ENCODE assay signal across 1 cellular context in the genomic region with DNA sequence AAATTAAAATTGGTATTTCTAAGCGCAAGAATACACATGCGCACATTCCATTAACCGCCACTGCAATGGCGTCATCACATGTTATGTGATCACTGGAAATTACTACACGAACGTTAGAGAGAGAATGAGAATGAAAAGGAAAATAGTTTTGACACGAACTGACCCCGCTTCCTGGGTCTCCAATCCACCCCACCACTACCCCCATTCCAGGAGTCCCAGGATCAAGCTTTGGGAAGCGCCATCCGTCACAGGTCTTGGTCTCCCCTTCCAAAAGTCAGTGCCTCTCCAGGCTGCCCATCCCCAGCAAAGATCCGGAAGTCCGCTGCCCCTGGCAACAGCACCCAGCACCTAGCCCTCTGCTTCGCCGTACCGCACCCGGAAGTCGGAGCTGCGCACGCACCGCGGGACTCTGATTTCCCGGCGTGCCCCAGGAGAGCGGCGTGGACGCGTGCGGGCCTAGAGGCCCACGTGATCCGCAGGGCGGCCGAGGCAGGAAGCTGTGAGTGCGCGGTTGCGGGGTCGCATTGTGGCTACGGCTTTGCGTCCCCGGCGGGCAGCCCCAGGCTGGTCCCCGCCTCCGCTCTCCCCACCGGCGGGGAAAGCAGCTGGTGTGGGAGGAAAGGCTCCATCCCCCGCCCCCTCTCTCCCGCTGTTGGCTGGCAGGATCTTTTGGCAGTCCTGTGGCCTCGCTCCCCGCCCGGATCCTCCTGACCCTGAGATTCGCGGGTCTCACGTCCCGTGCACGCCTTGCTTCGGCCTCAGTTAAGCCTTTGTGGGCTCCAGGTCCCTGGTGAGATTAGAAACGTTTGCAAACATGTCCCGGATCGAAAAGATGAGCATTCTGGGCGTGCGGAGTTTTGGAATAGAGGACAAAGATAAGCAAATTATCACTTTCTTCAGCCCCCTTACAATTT.
TF ChIP-seq lines count a peak whose summit lies in the region.

Gene RAD50 (plus strand): TSS at position 467 of the 914 bp plus-strand sequence. CDS start 348 bp downstream, at position 815.

TF ChIP-seq in K562, 482 proteins besides CTCF, POLR2A, EP300 and RAD21 (continued from another document and continues in another):
- TF ChIP-seq, protein P1, sequence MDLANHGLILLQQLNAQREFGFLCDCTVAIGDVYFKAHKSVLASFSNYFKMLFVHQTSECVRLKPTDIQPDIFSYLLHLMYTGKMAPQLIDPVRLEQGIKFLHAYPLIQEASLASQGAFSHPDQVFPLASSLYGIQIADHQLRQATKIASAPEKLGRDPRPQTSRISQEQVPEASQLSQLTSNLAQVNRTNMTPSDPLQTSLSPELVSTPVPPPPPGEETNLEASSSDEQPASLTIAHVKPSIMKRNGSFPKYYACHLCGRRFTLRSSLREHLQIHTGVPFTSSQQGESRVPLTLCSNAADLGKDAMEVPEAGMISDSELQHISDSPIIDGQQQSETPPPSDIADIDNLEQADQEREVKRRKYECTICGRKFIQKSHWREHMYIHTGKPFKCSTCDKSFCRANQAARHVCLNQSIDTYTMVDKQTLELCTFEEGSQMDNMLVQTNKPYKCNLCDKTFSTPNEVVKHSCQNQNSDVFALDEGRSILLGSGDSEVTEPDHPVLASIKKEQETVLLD (IDR thresholded peaks at IDR 0.05) = peak; percentile 91
- TF ChIP-seq MTA3 (IDR thresholded peaks at IDR 0.05; ENCODE audit: borderline replicate concordance) = peak; percentile 89
- no peak for TF ChIP-seq FOXA1 (IDR thresholded peaks at IDR 0.05; ENCODE audit: borderline replicate concordance)
- TF ChIP-seq THRAP3 (IDR thresholded peaks at IDR 0.05; ENCODE audit: borderline replicate concordance) = no peak
- TF ChIP-seq ZNF124 (CRISPR knock-in tag; IDR thresholded peaks at IDR 0.05) = no peak
- TF ChIP-seq PBX2 (CRISPR knock-in tag; IDR thresholded peaks at IDR 0.05; ENCODE audit: low read depth) = no peak
- no peak for TF ChIP-seq PBX2 (tag; conservative IDR thresholded peaks at IDR 0.05; ENCODE audit: low read depth)
- no peak for TF ChIP-seq RFX7 (CRISPR knock-in tag; IDR thresholded peaks at IDR 0.05)
- TF ChIP-seq E2F1 (CRISPR knock-in tag; IDR thresholded peaks at IDR 0.05) = peak; percentile 85; the same call in 1 of the 2 replicates
- TF ChIP-seq MAFK (IDR thresholded peaks at IDR 0.05; ENCODE audit: low read length) = no peak
- peak; percentile 88 for TF ChIP-seq GABPB1 (CRISPR knock-in tag; IDR thresholded peaks at IDR 0.05)
- no peak for TF ChIP-seq SIX5 (IDR thresholded peaks at IDR 0.05; ENCODE audit: borderline replicate concordance in 1 of 2, insufficient read depth in 1 of 2, low read depth in 1 of 2, low read length in 2 of 2)
- TF ChIP-seq TOE1 (IDR thresholded peaks at IDR 0.05; ENCODE audit: borderline replicate concordance) = peak; percentile 92
- no peak; the same call in 1 of the 2 replicates for TF ChIP-seq TOE1 (CRISPR knock-in tag; IDR thresholded peaks at IDR 0.05; ENCODE audit: borderline replicate concordance, low read depth)
- TF ChIP-seq RBM22 (IDR thresholded peaks at IDR 0.05; ENCODE audit: low read depth, low read length, poor library complexity, severe bottlenecking) = peak; percentile 50
- TF ChIP-seq DMBX1 (CRISPR knock-in tag; IDR thresholded peaks at IDR 0.05; ENCODE audit: borderline replicate concordance) = peak; percentile 75; the same call in 1 of the 2 replicates
- peak; percentile 16; the same call in 1 of the 2 replicates for TF ChIP-seq NFE2 (IDR thresholded peaks at IDR 0.05; ENCODE audit: low read depth)
- 0 out of 4 replicates have a peak, but pooled peaks have one; percentile 16 to 23 for TF ChIP-seq NONO (IDR thresholded peaks at IDR 0.05; ENCODE audit: low read depth in 2 of 2, low read length in 1 of 2)
- TF ChIP-seq ZFP30 (CRISPR knock-in tag; IDR thresholded peaks at IDR 0.05; ENCODE audit: borderline replicate concordance) = no peak
- peak; percentile 86; the same call in 1 of the 2 replicates for TF ChIP-seq HNRNPL (IDR thresholded peaks at IDR 0.05; ENCODE audit: low read depth, low read length)
- peak; percentile 9; the same call in 1 of the 2 replicates for TF ChIP-seq XRCC5 (IDR thresholded peaks at IDR 0.05; ENCODE audit: low read depth, low read length)
- no peak for TF ChIP-seq HMG20B (CRISPR knock-in tag; IDR thresholded peaks at IDR 0.05)
- TF ChIP-seq ZNF79 (CRISPR knock-in tag; IDR thresholded peaks at IDR 0.05; ENCODE audit: low read depth) = no peak
- TF ChIP-seq JUN (IDR thresholded peaks at IDR 0.05; ENCODE audit: borderline replicate concordance, low read depth, low read length) = peak; percentile 73; the same call in 1 of the 2 replicates
- no peak; the same call in 1 of the 2 replicates for TF ChIP-seq JUN (CRISPR knock-in tag; IDR thresholded peaks at IDR 0.05; ENCODE audit: borderline replicate concordance)
- TF ChIP-seq ZC3H8 (IDR thresholded peaks at IDR 0.05) = no peak
- peak; percentile 84 for TF ChIP-seq ZBTB17 (CRISPR knock-in tag; IDR thresholded peaks at IDR 0.05)
- TF ChIP-seq SUPT5H (IDR thresholded peaks at IDR 0.05) = peak; percentile 91
- TF ChIP-seq CHD1 (IDR thresholded peaks at IDR 0.05; ENCODE audit: low read length) = peak; percentile 36
- TF ChIP-seq PHB (CRISPR knock-in tag; IDR thresholded peaks at IDR 0.05) = 0 out of 2 replicates have a peak, but pooled peaks have one; percentile 17
- TF ChIP-seq RBM15 (IDR thresholded peaks at IDR 0.05; ENCODE audit: insufficient read depth, low read length) = no peak
- TF ChIP-seq ZFPM2 (CRISPR knock-in tag; IDR thresholded peaks at IDR 0.05) = no peak
- no peak for TF ChIP-seq ZNF347 (CRISPR knock-in tag; IDR thresholded peaks at IDR 0.05; ENCODE audit: low read depth)
- no peak for TF ChIP-seq SETDB1 (IDR thresholded peaks at IDR 0.05; ENCODE audit: low read length)
- TF ChIP-seq, protein P2, sequence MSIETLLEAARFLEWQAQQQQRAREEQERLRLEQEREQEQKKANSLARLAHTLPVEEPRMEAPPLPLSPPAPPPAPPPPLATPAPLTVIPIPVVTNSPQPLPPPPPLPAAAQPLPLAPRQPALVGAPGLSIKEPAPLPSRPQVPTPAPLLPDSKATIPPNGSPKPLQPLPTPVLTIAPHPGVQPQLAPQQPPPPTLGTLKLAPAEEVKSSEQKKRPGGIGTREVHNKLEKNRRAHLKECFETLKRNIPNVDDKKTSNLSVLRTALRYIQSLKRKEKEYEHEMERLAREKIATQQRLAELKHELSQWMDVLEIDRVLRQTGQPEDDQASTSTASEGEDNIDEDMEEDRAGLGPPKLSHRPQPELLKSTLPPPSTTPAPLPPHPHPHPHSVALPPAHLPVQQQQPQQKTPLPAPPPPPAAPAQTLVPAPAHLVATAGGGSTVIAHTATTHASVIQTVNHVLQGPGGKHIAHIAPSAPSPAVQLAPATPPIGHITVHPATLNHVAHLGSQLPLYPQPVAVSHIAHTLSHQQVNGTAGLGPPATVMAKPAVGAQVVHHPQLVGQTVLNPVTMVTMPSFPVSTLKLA (conservative IDR thresholded peaks at IDR 0.05) = peak; percentile 97 to 98
- no peak for TF ChIP-seq NCOA2 (IDR thresholded peaks at IDR 0.05; ENCODE audit: partially characterized antibody in 2 of 2)
- TF ChIP-seq SMAD4 (CRISPR knock-in tag; conservative IDR thresholded peaks at IDR 0.05) = peak; percentile 85
- peak; percentile 93 for TF ChIP-seq EGR1 (conservative IDR thresholded peaks at IDR 0.05)
- 0 out of 2 replicates have a peak, but pooled peaks have one; percentile 8 for TF ChIP-seq ZNF134 (CRISPR knock-in tag; conservative IDR thresholded peaks at IDR 0.05)
- TF ChIP-seq RFX1 (IDR thresholded peaks at IDR 0.05) = peak; percentile 95
- no peak for TF ChIP-seq YBX1 (IDR thresholded peaks at IDR 0.05)
- no peak for TF ChIP-seq SLC30A9 (CRISPR knock-in tag; IDR thresholded peaks at IDR 0.05)
- TF ChIP-seq POLR2B (IDR thresholded peaks at IDR 0.05; ENCODE audit: low read depth, partially characterized antibody) = peak; percentile 88
- TF ChIP-seq, protein P3, sequence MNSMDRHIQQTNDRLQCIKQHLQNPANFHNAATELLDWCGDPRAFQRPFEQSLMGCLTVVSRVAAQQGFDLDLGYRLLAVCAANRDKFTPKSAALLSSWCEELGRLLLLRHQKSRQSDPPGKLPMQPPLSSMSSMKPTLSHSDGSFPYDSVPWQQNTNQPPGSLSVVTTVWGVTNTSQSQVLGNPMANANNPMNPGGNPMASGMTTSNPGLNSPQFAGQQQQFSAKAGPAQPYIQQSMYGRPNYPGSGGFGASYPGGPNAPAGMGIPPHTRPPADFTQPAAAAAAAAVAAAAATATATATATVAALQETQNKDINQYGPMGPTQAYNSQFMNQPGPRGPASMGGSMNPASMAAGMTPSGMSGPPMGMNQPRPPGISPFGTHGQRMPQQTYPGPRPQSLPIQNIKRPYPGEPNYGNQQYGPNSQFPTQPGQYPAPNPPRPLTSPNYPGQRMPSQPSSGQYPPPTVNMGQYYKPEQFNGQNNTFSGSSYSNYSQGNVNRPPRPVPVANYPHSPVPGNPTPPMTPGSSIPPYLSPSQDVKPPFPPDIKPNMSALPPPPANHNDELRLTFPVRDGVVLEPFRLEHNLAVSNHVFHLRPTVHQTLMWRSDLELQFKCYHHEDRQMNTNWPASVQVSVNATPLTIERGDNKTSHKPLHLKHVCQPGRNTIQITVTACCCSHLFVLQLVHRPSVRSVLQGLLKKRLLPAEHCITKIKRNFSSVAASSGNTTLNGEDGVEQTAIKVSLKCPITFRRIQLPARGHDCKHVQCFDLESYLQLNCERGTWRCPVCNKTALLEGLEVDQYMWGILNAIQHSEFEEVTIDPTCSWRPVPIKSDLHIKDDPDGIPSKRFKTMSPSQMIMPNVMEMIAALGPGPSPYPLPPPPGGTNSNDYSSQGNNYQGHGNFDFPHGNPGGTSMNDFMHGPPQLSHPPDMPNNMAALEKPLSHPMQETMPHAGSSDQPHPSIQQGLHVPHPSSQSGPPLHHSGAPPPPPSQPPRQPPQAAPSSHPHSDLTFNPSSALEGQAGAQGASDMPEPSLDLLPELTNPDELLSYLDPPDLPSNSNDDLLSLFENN (IDR thresholded peaks at IDR 0.05; ENCODE audit: low read depth in 2 of 2, low read length in 2 of 2) = no peak; a peak in 1 of 4 replicates
- peak in 1 of 2 experiments; percentile 40; a peak in 1 of 4 replicates for TF ChIP-seq TRIM24 (IDR thresholded peaks at IDR 0.05)
- TF ChIP-seq ELF2 (CRISPR knock-in tag; IDR thresholded peaks at IDR 0.05) = peak; percentile 97
- TF ChIP-seq ETS2 (tag; IDR thresholded peaks at IDR 0.05; ENCODE audit: borderline replicate concordance, poor library complexity, severe bottlenecking) = no peak
- TF ChIP-seq CXXC5 (CRISPR knock-in tag; IDR thresholded peaks at IDR 0.05) = peak; percentile 99
- TF ChIP-seq NRF1 (conservative IDR thresholded peaks at IDR 0.05 in 1 of 2, IDR thresholded peaks at IDR 0.05 in 1 of 2) = peak; percentile 94 to 95
- TF ChIP-seq, protein P4, sequence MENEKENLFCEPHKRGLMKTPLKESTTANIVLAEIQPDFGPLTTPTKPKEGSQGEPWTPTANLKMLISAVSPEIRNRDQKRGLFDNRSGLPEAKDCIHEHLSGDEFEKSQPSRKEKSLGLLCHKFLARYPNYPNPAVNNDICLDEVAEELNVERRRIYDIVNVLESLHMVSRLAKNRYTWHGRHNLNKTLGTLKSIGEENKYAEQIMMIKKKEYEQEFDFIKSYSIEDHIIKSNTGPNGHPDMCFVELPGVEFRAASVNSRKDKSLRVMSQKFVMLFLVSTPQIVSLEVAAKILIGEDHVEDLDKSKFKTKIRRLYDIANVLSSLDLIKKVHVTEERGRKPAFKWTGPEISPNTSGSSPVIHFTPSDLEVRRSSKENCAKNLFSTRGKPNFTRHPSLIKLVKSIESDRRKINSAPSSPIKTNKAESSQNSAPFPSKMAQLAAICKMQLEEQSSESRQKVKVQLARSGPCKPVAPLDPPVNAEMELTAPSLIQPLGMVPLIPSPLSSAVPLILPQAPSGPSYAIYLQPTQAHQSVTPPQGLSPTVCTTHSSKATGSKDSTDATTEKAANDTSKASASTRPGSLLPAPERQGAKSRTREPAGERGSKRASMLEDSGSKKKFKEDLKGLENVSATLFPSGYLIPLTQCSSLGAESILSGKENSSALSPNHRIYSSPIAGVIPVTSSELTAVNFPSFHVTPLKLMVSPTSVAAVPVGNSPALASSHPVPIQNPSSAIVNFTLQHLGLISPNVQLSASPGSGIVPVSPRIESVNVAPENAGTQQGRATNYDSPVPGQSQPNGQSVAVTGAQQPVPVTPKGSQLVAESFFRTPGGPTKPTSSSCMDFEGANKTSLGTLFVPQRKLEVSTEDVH (IDR thresholded peaks at IDR 0.05; ENCODE audit: low read depth, partially characterized antibody) = peak; percentile 79
- TF ChIP-seq, protein P5, sequence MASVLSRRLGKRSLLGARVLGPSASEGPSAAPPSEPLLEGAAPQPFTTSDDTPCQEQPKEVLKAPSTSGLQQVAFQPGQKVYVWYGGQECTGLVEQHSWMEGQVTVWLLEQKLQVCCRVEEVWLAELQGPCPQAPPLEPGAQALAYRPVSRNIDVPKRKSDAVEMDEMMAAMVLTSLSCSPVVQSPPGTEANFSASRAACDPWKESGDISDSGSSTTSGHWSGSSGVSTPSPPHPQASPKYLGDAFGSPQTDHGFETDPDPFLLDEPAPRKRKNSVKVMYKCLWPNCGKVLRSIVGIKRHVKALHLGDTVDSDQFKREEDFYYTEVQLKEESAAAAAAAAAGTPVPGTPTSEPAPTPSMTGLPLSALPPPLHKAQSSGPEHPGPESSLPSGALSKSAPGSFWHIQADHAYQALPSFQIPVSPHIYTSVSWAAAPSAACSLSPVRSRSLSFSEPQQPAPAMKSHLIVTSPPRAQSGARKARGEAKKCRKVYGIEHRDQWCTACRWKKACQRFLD (CRISPR knock-in tag; IDR thresholded peaks at IDR 0.05) = peak; percentile 92
